In the genomic region with DNA sequence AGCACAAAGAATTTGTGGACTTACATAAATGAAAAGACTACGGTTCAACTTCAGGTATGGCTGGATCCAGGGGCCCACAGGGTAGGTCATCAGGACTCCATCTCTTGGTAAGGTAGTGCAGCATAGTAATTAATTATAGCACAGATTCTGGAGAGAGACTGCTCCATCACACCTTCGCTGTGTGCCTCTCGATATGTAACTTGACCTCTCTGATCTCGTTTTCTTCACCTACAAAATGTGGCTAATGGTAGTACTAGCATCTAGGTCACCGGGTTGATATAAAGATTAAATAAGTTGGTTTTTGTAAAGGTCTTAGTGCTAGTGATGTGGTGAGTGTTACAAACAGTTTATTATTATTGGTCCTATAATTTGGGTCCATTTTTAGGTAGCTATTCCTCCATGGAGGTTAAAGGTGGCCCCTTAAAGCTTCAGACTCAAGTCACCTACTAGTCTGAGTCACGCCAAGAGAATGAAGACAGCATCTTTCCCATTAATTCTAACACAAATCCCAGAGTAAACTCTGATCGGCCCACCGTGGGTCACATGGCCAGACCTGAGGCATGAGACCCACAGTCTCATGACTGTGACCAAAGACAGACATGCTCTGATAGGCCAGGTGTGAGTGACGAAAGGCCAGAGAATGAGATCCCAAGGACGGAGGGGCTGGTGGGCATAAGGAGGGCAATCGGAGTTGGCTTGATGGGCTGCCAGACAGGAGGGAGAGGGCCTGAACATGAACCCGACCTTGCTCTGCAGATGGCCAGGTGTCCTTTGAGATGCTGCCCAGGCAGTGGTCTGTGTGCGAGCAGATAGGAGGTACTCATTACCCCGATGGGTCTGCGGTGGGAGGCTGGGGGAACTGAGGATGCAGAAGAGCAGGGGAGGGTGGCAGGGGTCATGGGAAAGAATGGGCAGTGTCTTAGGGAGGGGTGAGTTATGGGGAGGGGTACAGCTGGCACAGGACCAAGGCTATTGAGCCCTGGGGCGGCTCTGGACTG, we compare ENCODE assay signal across 17 cellular contexts. TPM values are rescaled to one million over a fixed set of nuclear protein-coding genes. Genes with fewer than 3 reads are reported as not detected.
DNase-seq lines count a peak whose midpoint lies in the region; ATAC-seq, FAIRE-seq and TF ChIP-seq lines count a peak whose summit lies in the region.
"Had no signal": no experiment of that assay in that cellular context is flagged by ENCODE, and none has a peak within 500 bp of the region (broad histone marks: within the 10 kb centered on the region; RNA-seq: fewer than 3 reads in every experiment).

No MANE protein-coding gene starts in this region.

- TF ChIP-seq EP300 in H1 (IDR thresholded peaks at IDR 0.05; ENCODE audit: borderline replicate concordance in 1 of 2, low read depth in 2 of 2, low read length in 2 of 2): no peak

- no peak for TF ChIP-seq POLR2A in H1 (IDR thresholded peaks at IDR 0.05; ENCODE audit: control extremely low read depth in 1 of 2, low read depth in 2 of 2, low read length in 2 of 2)

- H3K9me3 Mint-ChIP-seq in Caco-2 (ENCODE audit: unreplicated experiment): no peaks in the 10 kb centered on the region

- H3K18ac ChIP-seq in H1 (ENCODE audit: extremely low read depth, low read length) (no peak overlapping the region), neuronal stem cell (ENCODE audit: low read length) (peak overlapping the region; percentile 54)

- CTCF ChIA-PET in Caco-2 (lab: Charles Lee): no interaction called here
- CTCF ChIA-PET in H1 (lab: Charles Lee; ENCODE audit: partially characterized antibody): no interaction called here

- H3K9ac ChIP-seq in H1 (replicated peaks in 1 of 4; ENCODE audit: extremely low read depth in 1 of 4, low read depth in 3 of 4, low read length in 3 of 4): no peak overlapping the region
- no peak overlapping the region for H3K9ac ChIP-seq in neuronal stem cell (ENCODE audit: low read depth, low read length, poor library complexity)
- H3K9ac ChIP-seq: BLaER1 treated with 17β-estradiol and CSF1 and Interleukin-3, amounts not matched to agents 10 nM and 100 nM had no signal

- H2BK5ac ChIP-seq in H1 (ENCODE audit: low read depth, low read length) (no peak overlapping the region), neuronal stem cell (ENCODE audit: low read length) (no peak overlapping the region)

- no peaks in the 10 kb centered on the region for H3K79me1 ChIP-seq in H1 (ENCODE audit: low read depth, low read length)
- H3K79me1 ChIP-seq in neuronal stem cell (ENCODE audit: low read depth, low read length): no peaks in the 10 kb centered on the region

- no peak overlapping the region for H2AFZ ChIP-seq in H1 (ENCODE audit: low read length)
- no peak overlapping the region for H2AFZ ChIP-seq in neuronal stem cell (ENCODE audit: low read length)

- H3K4me1 ChIP-seq in Caco-2: peaks cover 6% of the 10 kb centered on the region; the same call in 1 of the 2 replicates
- peaks cover 0 to 4% (median 2%) of the 10 kb centered on the region in 4 experiments; a peak in 3 of 7 replicates for H3K4me1 ChIP-seq in H1 (replicated peaks in 1 of 4; ENCODE audit: control insufficient read depth in 3 of 4, insufficient read depth in 4 of 4, low read length in 3 of 4)
- peaks cover 0 to 5% of the 10 kb centered on the region in 2 donors for H3K4me1 ChIP-seq in neuronal stem cell (ENCODE audit: control insufficient read depth in 2 of 2, insufficient read depth in 1 of 2, low read depth in 1 of 2, low read length in 2 of 2)
- no peaks in the 10 kb centered on the region for H3K4me1 ChIP-seq in upper lobe of right lung

- H3K4me1 Mint-ChIP-seq in Caco-2 (ENCODE audit: low read depth, unreplicated experiment): peaks cover 24% of the 10 kb centered on the region

- H3K23ac ChIP-seq in H1 (ENCODE audit: insufficient read length) (no peak overlapping the region), neuronal stem cell (ENCODE audit: low read depth, low read length, poor library complexity) (peak overlapping the region; percentile 87)

- H3K14ac ChIP-seq in H1 (ENCODE audit: insufficient read length) (no peak overlapping the region), neuronal stem cell (ENCODE audit: low read length) (peak overlapping the region; percentile 82)

- no peak overlapping the region for H4K5ac ChIP-seq in H1 (ENCODE audit: insufficient read length, low read depth, low read length)

- H3K4me3 Mint-ChIP-seq in Caco-2 (ENCODE audit: unreplicated experiment): peak overlapping the region; percentile 30

- POLR2A ChIA-PET in Caco-2 (lab: Charles Lee) (no interaction called here), H1 (lab: Charles Lee; ENCODE audit: partially characterized antibody) (no interaction called here)

- no peaks in the 10 kb centered on the region for H3K79me2 ChIP-seq in H1 (ENCODE audit: control insufficient read depth in 1 of 2, insufficient read depth in 2 of 2, low read length in 2 of 2)

- 0 out of 2 replicates have a peak, but pooled peaks cover 2% of the 10 kb centered on the region for H3K23me2 ChIP-seq in H1 (ENCODE audit: low read depth, low read length)

- H3K36me3 ChIP-seq in Caco-2 (ENCODE audit: control insufficient read depth, insufficient read depth, low read length): no peaks in the 10 kb centered on the region
- H3K36me3 ChIP-seq in H1 (ENCODE audit: control insufficient read depth in 2 of 4, insufficient read depth in 4 of 4, low read length in 3 of 4): no peaks in the 10 kb centered on the region
- H3K36me3 ChIP-seq in neuronal stem cell (replicated peaks in 1 of 2; ENCODE audit: control insufficient read depth in 2 of 2, insufficient read depth in 2 of 2, low read length in 2 of 2): no peaks in the 10 kb centered on the region
- no peaks in the 10 kb centered on the region for H3K36me3 ChIP-seq in upper lobe of right lung
- H3K36me3 ChIP-seq: BLaER1 treated with 17β-estradiol and CSF1 and Interleukin-3, amounts not matched to agents 10 nM and 100 nM had no signal

- H3K4me3 ChIP-seq in Caco-2 (ENCODE audit: low read depth, low read length): no peak overlapping the region
- no peak overlapping the region for H3K4me3 ChIP-seq in H1 (ENCODE audit: extremely low read depth in 1 of 4, insufficient read depth in 2 of 4, low read depth in 3 of 4, low read length in 4 of 4)
- H3K4me3 ChIP-seq in neuronal stem cell (ENCODE audit: low read length in 2 of 2): peak overlapping the region in 1 of 2 donors; percentile 27
- no peak overlapping the region for H3K4me3 ChIP-seq in upper lobe of right lung
- H3K4me3 ChIP-seq: BLaER1 treated with 17β-estradiol and CSF1 and Interleukin-3, amounts not matched to agents 10 nM and 100 nM; GM12878 had no signal

- H3K27me3 ChIP-seq in Caco-2 (replicated peaks; ENCODE audit: control insufficient read depth, insufficient read depth, low read length) (peaks cover 7% of the 10 kb centered on the region), H1 (replicated peaks in 1 of 4; ENCODE audit: control insufficient read depth in 3 of 4, extremely low read depth in 1 of 4, insufficient read depth in 3 of 4, low read length in 3 of 4) (peaks cover 4 to 20% (median 15%) of the 10 kb centered on the region in 4 experiments), neuronal stem cell (ENCODE audit: control insufficient read depth in 3 of 3, insufficient read depth in 3 of 3, low read depth in 1 of 3, low read length in 3 of 3) (peaks cover 0 to 44% (median 19%) of the 10 kb centered on the region in 3 experiments), upper lobe of right lung (peaks cover 17% of the 10 kb centered on the region)

- peaks cover 18% of the 10 kb centered on the region for H3K27me3 Mint-ChIP-seq in Caco-2 (ENCODE audit: insufficient read depth, unreplicated experiment)

- no peak overlapping the region for H3K27ac Mint-ChIP-seq in Caco-2 (ENCODE audit: unreplicated experiment)
- H3K27ac Mint-ChIP-seq: CD4-positive, CD25-positive, alpha-beta regulatory T cell had no signal

- H3K27ac ChIP-seq in H1 (ENCODE audit: low read depth, low read length): no peak overlapping the region
- H3K27ac ChIP-seq in neuronal stem cell (replicated peaks; ENCODE audit: low read length): no peak overlapping the region
- H3K27ac ChIP-seq in upper lobe of right lung: no peak overlapping the region
- H3K27ac ChIP-seq: BLaER1 treated with 17β-estradiol and CSF1 and Interleukin-3, amounts not matched to agents 10 nM and 100 nM had no signal

- H3K56ac ChIP-seq in H1 (replicated peaks; ENCODE audit: insufficient read length, low read depth, low read length): no peak overlapping the region

- H3K4me2 ChIP-seq in H1 (ENCODE audit: insufficient read depth in 1 of 2, low read depth in 2 of 2, low read length in 2 of 2) (no peak overlapping the region), neuronal stem cell (ENCODE audit: insufficient read depth, low read length, poor library complexity, severe bottlenecking) (no peak overlapping the region)
- H3K4me2 ChIP-seq: BLaER1 treated with 17β-estradiol and CSF1 and Interleukin-3, amounts not matched to agents 10 nM and 100 nM had no signal

- H2BK20ac ChIP-seq in H1 (ENCODE audit: low read length): no peak overlapping the region

- H2BK12ac ChIP-seq in H1 (ENCODE audit: low read depth, low read length) (peak overlapping the region; percentile 71; the same call in 1 of the 2 replicates), neuronal stem cell (ENCODE audit: low read length) (no peak overlapping the region)

- H4K8ac ChIP-seq in H1 (ENCODE audit: extremely low read depth, insufficient read depth, low read length) (no peak overlapping the region), neuronal stem cell (ENCODE audit: low read depth, low read length) (no peak overlapping the region)

- FAIRE-seq in H1 (lab: Jason Lieb, UNC): no peak
- FAIRE-seq: GM12878, GM18507 had no signal

- ATAC-seq in upper lobe of right lung: no peak
- no peak for ATAC-seq in GM21515 (IDR thresholded peaks at IDR 0.05; ENCODE audit: unreplicated experiment)
- ATAC-seq in HG03439 (IDR thresholded peaks at IDR 0.05; ENCODE audit: unreplicated experiment): no peak
- ATAC-seq: GM12878 had no signal

- no peak overlapping the region for H2AK5ac ChIP-seq in H1 (ENCODE audit: low read depth, low read length)
- H2AK5ac ChIP-seq in neuronal stem cell (ENCODE audit: low read depth, low read length): peak overlapping the region; percentile 84

- no peak overlapping the region for H4K91ac ChIP-seq in H1 (replicated peaks; ENCODE audit: insufficient read length, low read length)
- no peak overlapping the region for H4K91ac ChIP-seq in neuronal stem cell (ENCODE audit: low read depth, low read length, poor library complexity)

- 87% methylated on average over 15 of the region's 16 CpGs; no CpG with 5 or more reads in 1 of the 2 experiments for WGBS in H1 (ENCODE audit: extremely low coverage in 1 of 2, insufficient coverage in 1 of 2, insufficient read length in 1 of 2, insufficient replicate concordance in 2 of 2, low coverage in 1 of 2, low lambda C conversion rate in 2 of 2, missing lambda C conversion rate in 1 of 2), 2 experiments
- WGBS in neuronal stem cell (ENCODE audit: extremely low coverage in 2 of 2, insufficient read length in 2 of 2, insufficient replicate concordance in 1 of 2), 2 donors: no CpG with 5 or more reads among the region's 16 CpGs

- H2BK15ac ChIP-seq in H1 (ENCODE audit: low read length) (no peak overlapping the region), neuronal stem cell (ENCODE audit: low read length) (no peak overlapping the region)

- TF ChIP-seq RAD21 in H1 (IDR thresholded peaks at IDR 0.05 in 1 of 2, conservative IDR thresholded peaks at IDR 0.05 in 1 of 2; ENCODE audit: low read depth in 2 of 2, low read length in 2 of 2): no peak

- no peak overlapping the region for H2BK120ac ChIP-seq in H1 (replicated peaks; ENCODE audit: low read depth, low read length)
- H2BK120ac ChIP-seq in neuronal stem cell (ENCODE audit: low read depth, low read length): no peak overlapping the region

- H4K20me1 ChIP-seq in H1 (replicated peaks in 1 of 2; ENCODE audit: control insufficient read depth in 1 of 2, insufficient read depth in 2 of 2, low read length in 2 of 2): peaks cover 0 to 2% of the 10 kb centered on the region in 2 experiments

- intact Hi-C loops in Caco-2 (cut with micrococcal nuclease; ENCODE audit: unreplicated experiment) (no loop called here), upper lobe of right lung (cut with DNase I) (no loop called here)

- TF ChIP-seq CTCF in Caco-2 (IDR thresholded peaks at IDR 0.05; ENCODE audit: insufficient read depth in 1 of 2, low read depth in 1 of 2, low read length in 1 of 2, severe bottlenecking in 1 of 2, unreplicated experiment in 1 of 2) (no peak), H1 (IDR thresholded peaks at IDR 0.05; ENCODE audit: control extremely low read depth in 1 of 3, insufficient read depth in 1 of 3, low read depth in 1 of 3, low read length in 3 of 3) (no peak), upper lobe of right lung (IDR thresholded peaks at IDR 0.05) (no peak)

- H3K4ac ChIP-seq in H1 (replicated peaks; ENCODE audit: insufficient read length, low read depth, low read length): no peak overlapping the region
- no peak overlapping the region for H3K4ac ChIP-seq in neuronal stem cell (ENCODE audit: low read length)

- H3K36me3 Mint-ChIP-seq in Caco-2 (ENCODE audit: insufficient read depth, unreplicated experiment): peaks cover 16% of the 10 kb centered on the region
- H3K36me3 Mint-ChIP-seq: CD4-positive, CD25-positive, alpha-beta regulatory T cell had no signal

- no peaks in the 10 kb centered on the region for H3K9me3 ChIP-seq in Caco-2
- H3K9me3 ChIP-seq in H1 (ENCODE audit: insufficient read depth in 2 of 2, low read depth in 1 of 2, low read length in 1 of 2): no peaks in the 10 kb centered on the region
- H3K9me3 ChIP-seq in neuronal stem cell (replicated peaks in 1 of 2; ENCODE audit: control insufficient read depth in 2 of 2, insufficient read depth in 1 of 2, low read depth in 1 of 2, low read length in 2 of 2): peaks cover 0 to 4% of the 10 kb centered on the region in 2 donors
- no peaks in the 10 kb centered on the region for H3K9me3 ChIP-seq in upper lobe of right lung
- H3K9me3 ChIP-seq: BLaER1 treated with 17β-estradiol and CSF1 and Interleukin-3, amounts not matched to agents 10 nM and 100 nM had no signal

- no TSS peak for BruUV-seq in Caco-2 (replicated peaks; lab: Mats Ljungman, UMichigan)

- DNase-seq in Caco-2 (peak in 1 of 2 experiments; percentile 34), NCI-H2227 treated with DMSO at 0.1 percent for 48 hours (lab: John Stamatoyannopoulos, UW) (peak; percentile 52), H1 (ENCODE audit: low read depth in 1 of 2, low spot score in 2 of 2) (no peak), neuronal stem cell (ENCODE audit: low spot score) (no peak), upper lobe of right lung (no peak), COLO829 (ENCODE audit: low spot score) (no peak)
- DNase-seq: 8988T; ACHN; CD4-positive, CD25-positive, alpha-beta regulatory T cell; DMS79; GOT3; HCEC 1CT had no signal

RNA-seq across cellular contexts. Expression of a gene that starts 18.3 kb away (rescaled TPM):
- total RNA-seq in Caco-2 (2022) (264 and 274 TPM in 2 replicates), upper lobe of right lung (123 TPM)
- total RNA-seq in H1 (2021; fragmentation: NEBNext Ultra II Directional; extraction: Animal tissue kit (Norgen Biotek cat#: 25700)): 170 and 183 TPM in 2 replicates
- polyA plus RNA-seq in H1 (2011; rRNA removed): 410 and 486 TPM in 2 replicates
- 380 TPM for polyA plus RNA-seq in H1 (2011; cell fraction: cytosol; rRNA removed)
- 266 TPM for polyA plus RNA-seq in H1 (2011; cell fraction: nucleus; rRNA removed)
- 152 to 242 TPM (median 222 TPM) in 4 replicates for polyA plus RNA-seq in H1 (2012, experiment 1 of 2)
- polyA plus RNA-seq in H1 (2012, experiment 2 of 2): 239 TPM
- 138 TPM for polyA plus RNA-seq in H1 (2013, experiment 1 of 2)
- polyA plus RNA-seq in H1 (2013, experiment 2 of 2): 143 TPM
- polyA minus RNA-seq in H1 (2011; rRNA and poly(A)+ RNA removed): 235 and 279 TPM in 2 replicates
- polyA minus RNA-seq in H1 (2011; cell fraction: cytosol; rRNA and poly(A)+ RNA removed): 103 TPM
- polyA minus RNA-seq in H1 (2011; cell fraction: nucleus; rRNA and poly(A)+ RNA removed): 69.3 TPM
- 142 TPM for polyA plus RNA-seq in neuronal stem cell (2013, experiment 1 of 2)
- polyA plus RNA-seq in neuronal stem cell (2013, experiment 2 of 2): 138 TPM

RNA-seq across cellular contexts. Expression of a gene that starts 20.4 kb away (rescaled TPM):
- total RNA-seq in Caco-2 (2022) (12.4 and 14.0 TPM in 2 replicates), upper lobe of right lung (10.6 TPM)
- total RNA-seq in H1 (2021; fragmentation: NEBNext Ultra II Directional; extraction: Animal tissue kit (Norgen Biotek cat#: 25700)): 2.8 and 3.1 TPM in 2 replicates
- polyA plus RNA-seq in H1 (2011; rRNA removed): 1.4 and 2.6 TPM in 2 replicates
- polyA plus RNA-seq in H1 (2011; cell fraction: cytosol; rRNA removed): 1.9 TPM
- polyA plus RNA-seq in H1 (2011; cell fraction: nucleus; rRNA removed): 5.8 TPM
- 0.83 to 2.1 TPM (median 1.4 TPM) in 4 replicates for polyA plus RNA-seq in H1 (2012, experiment 1 of 2)
- 0.98 TPM for polyA plus RNA-seq in H1 (2012, experiment 2 of 2)
- 0.79 TPM for polyA plus RNA-seq in H1 (2013, experiment 1 of 2)
- 0.68 TPM for polyA plus RNA-seq in H1 (2013, experiment 2 of 2)
- polyA minus RNA-seq in H1 (2011; rRNA and poly(A)+ RNA removed): 3.8 and 4.3 TPM in 2 replicates
- 1.5 TPM for polyA minus RNA-seq in H1 (2011; cell fraction: cytosol; rRNA and poly(A)+ RNA removed)
- 8.6 TPM for polyA minus RNA-seq in H1 (2011; cell fraction: nucleus; rRNA and poly(A)+ RNA removed)
- polyA plus RNA-seq in neuronal stem cell (2013, experiment 1 of 2): 3.1 TPM
- polyA plus RNA-seq in neuronal stem cell (2013, experiment 2 of 2): 3.7 TPM

RNA-seq across cellular contexts. Expression of a gene that starts 31.8 kb away (rescaled TPM):
- total RNA-seq in Caco-2 (2022) (0.79 TPM in 1 of 2 replicates, not detected in the other), upper lobe of right lung (not detected)
- total RNA-seq in H1 (2021; fragmentation: NEBNext Ultra II Directional; extraction: Animal tissue kit (Norgen Biotek cat#: 25700)): 1.2 and 2.7 TPM in 2 replicates
- 0.47 and 0.69 TPM in 2 replicates for polyA plus RNA-seq in H1 (2011; rRNA removed)
- polyA plus RNA-seq in H1 (2011; cell fraction: cytosol; rRNA removed): 0.44 TPM
- polyA plus RNA-seq in H1 (2011; cell fraction: nucleus; rRNA removed): 1.5 TPM
- 0.79 to 1.6 TPM (median 1.0 TPM) in 4 replicates for polyA plus RNA-seq in H1 (2012, experiment 1 of 2)
- 0.25 TPM for polyA plus RNA-seq in H1 (2012, experiment 2 of 2)
- 1.4 TPM for polyA plus RNA-seq in H1 (2013, experiment 1 of 2)
- 0.77 TPM for polyA plus RNA-seq in H1 (2013, experiment 2 of 2)
- polyA minus RNA-seq in H1 (2011; rRNA and poly(A)+ RNA removed): 0.06 TPM in 1 of 2 replicates, not detected in the other
- polyA minus RNA-seq in H1 (2011; cell fraction: cytosol; rRNA and poly(A)+ RNA removed): not detected
- polyA minus RNA-seq in H1 (2011; cell fraction: nucleus; rRNA and poly(A)+ RNA removed): 1.00 TPM
- polyA plus RNA-seq in neuronal stem cell (2013, experiment 1 of 2): 1.7 TPM
- polyA plus RNA-seq in neuronal stem cell (2013, experiment 2 of 2): 1.7 TPM
- total RNA-seq: GM12878 had no signal
- polyA plus RNA-seq: CD4-positive, CD25-positive, alpha-beta regulatory T cell; GM12878 had no signal

RNA-seq across cellular contexts. Expression of a gene that starts 32.5 kb away (rescaled TPM):
- total RNA-seq in Caco-2 (2022): 2.9 and 3.5 TPM in 2 replicates
- total RNA-seq in H1 (2021; fragmentation: NEBNext Ultra II Directional; extraction: Animal tissue kit (Norgen Biotek cat#: 25700)): 7.1 and 8.1 TPM in 2 replicates
- polyA plus RNA-seq in H1 (2011; rRNA removed): 10.3 and 13.5 TPM in 2 replicates
- 9.5 TPM for polyA plus RNA-seq in H1 (2011; cell fraction: cytosol; rRNA removed)
- 28.3 TPM for polyA plus RNA-seq in H1 (2011; cell fraction: nucleus; rRNA removed)
- polyA plus RNA-seq in H1 (2012, experiment 1 of 2): 8.0 to 11.4 TPM (median 9.0 TPM) in 4 replicates
- 4.8 TPM for polyA plus RNA-seq in H1 (2012, experiment 2 of 2)
- 6.6 TPM for polyA plus RNA-seq in H1 (2013, experiment 1 of 2)
- polyA plus RNA-seq in H1 (2013, experiment 2 of 2): 6.1 TPM
- polyA minus RNA-seq in H1 (2011; rRNA and poly(A)+ RNA removed): 3.8 and 5.4 TPM in 2 replicates
- polyA minus RNA-seq in H1 (2011; cell fraction: cytosol; rRNA and poly(A)+ RNA removed): 3.0 TPM
- polyA minus RNA-seq in H1 (2011; cell fraction: nucleus; rRNA and poly(A)+ RNA removed): 16.1 TPM
- 10.3 TPM for polyA plus RNA-seq in neuronal stem cell (2013, experiment 1 of 2)
- 10.5 TPM for polyA plus RNA-seq in neuronal stem cell (2013, experiment 2 of 2)
- total RNA-seq in upper lobe of right lung: 1.6 TPM

RNA-seq across cellular contexts. Expression of a gene that starts 36.4 kb away (rescaled TPM):
- total RNA-seq in Caco-2 (2022): 6.1 and 7.8 TPM in 2 replicates
- total RNA-seq in H1 (2021; fragmentation: NEBNext Ultra II Directional; extraction: Animal tissue kit (Norgen Biotek cat#: 25700)): 13.3 and 14.1 TPM in 2 replicates
- polyA plus RNA-seq in H1 (2011; rRNA removed): 10.6 TPM in 2 replicates
- 10.2 TPM for polyA plus RNA-seq in H1 (2011; cell fraction: cytosol; rRNA removed)
- 16.6 TPM for polyA plus RNA-seq in H1 (2011; cell fraction: nucleus; rRNA removed)
- polyA plus RNA-seq in H1 (2012, experiment 1 of 2): 12.4 to 15.5 TPM (median 13.6 TPM) in 4 replicates
- 6.3 TPM for polyA plus RNA-seq in H1 (2012, experiment 2 of 2)
- 17.4 TPM for polyA plus RNA-seq in H1 (2013, experiment 1 of 2)
- polyA plus RNA-seq in H1 (2013, experiment 2 of 2): 18.2 TPM
- polyA minus RNA-seq in H1 (2011; rRNA and poly(A)+ RNA removed): 7.4 and 8.1 TPM in 2 replicates
- 6.5 TPM for polyA minus RNA-seq in H1 (2011; cell fraction: cytosol; rRNA and poly(A)+ RNA removed)
- polyA minus RNA-seq in H1 (2011; cell fraction: nucleus; rRNA and poly(A)+ RNA removed): 11.0 TPM
- polyA plus RNA-seq in neuronal stem cell (2013, experiment 1 of 2): 0.49 TPM
- polyA plus RNA-seq in neuronal stem cell (2013, experiment 2 of 2): 0.43 TPM
- 13.1 TPM for total RNA-seq in upper lobe of right lung
